In the genomic region with DNA sequence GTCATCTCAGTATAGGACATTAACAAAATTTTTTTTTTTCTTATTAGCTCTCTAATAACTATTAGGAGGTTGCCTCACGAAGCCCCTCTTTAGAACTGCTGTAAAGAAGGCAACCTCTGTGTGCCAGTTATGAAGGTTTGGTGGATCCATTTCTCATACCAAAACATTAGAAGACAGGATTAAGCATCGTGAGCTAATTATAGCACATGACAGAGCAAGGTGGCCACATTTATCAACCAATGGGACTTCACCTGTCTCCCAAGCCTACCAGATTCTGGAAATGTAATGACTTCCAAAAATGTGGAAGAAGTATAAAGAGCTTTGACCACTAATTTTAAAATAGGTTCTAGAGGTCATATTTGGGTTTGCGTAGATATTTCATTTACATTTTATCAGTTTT, we compare ENCODE assay signal across 20 cellular contexts.
A peak's percentile ranks its signal among the peaks of the same experiment; 100 is the strongest.
DNase-seq lines count a peak whose midpoint lies in the region; TF ChIP-seq lines count a peak whose summit lies in the region.
"Had no signal": no experiment of that assay in that cellular context is flagged by ENCODE, and none has a peak within 500 bp of the region (broad histone marks: within the 10 kb centered on the region; RNA-seq: fewer than 3 reads in every experiment).

No MANE protein-coding gene starts in this region.

- DNase-seq in ascending aorta (ENCODE audit: low spot score in 2 of 2) (no peak), myocyte (ENCODE audit: low read depth) (peak; percentile 24), tibial artery (no peak), cardiac septum (ENCODE audit: low spot score) (no peak), osteoblast (ENCODE audit: insufficient read length, low spot score, missing footprints) (no peak)
- DNase-seq in stimulated activated CD4-positive, alpha-beta T cell treated with anti-CD3 and anti-CD28 coated beads, Interleukin-12 subunit alpha, Interleukin-12 subunit beta, amount 100 ng/mL, for 4 hours, result no peak
- DNase-seq: 8988T; ACHN; AML-193; C1 segment of cervical spinal cord; CD8-positive, alpha-beta memory T cell; DMS 273 treated with DMSO at 0.1 percent for 48 hours; DMS79; EL; GDM1; H9 had no signal

- H3K4me2 ChIP-seq in osteoblast (ENCODE audit: insufficient read depth, low read length), result no peak overlapping the region
- H3K4me2 ChIP-seq: A549, GM23338 had no signal

- H3K27ac ChIP-seq in ascending aorta, result peak overlapping the region; percentile 85 to 89
- H3K27ac ChIP-seq in skeletal muscle tissue (ENCODE audit: low read depth, low read length), result peak overlapping the region; percentile 37
- H3K27ac ChIP-seq in tibial artery, result peak overlapping the region; percentile 85 to 87
- H3K27ac ChIP-seq in osteoblast (ENCODE audit: low read depth, low read length), result no peak overlapping the region
- H3K27ac ChIP-seq: A549 had no signal

- intact Hi-C loops in ascending aorta (cut with DNase I), result loop anchor here (5.0 to 10.0 kb wide), 4 partner anchors 35 to 1403 kb away; a partner anchor contains a TSS
- intact Hi-C loops in tibial artery (cut with DNase I; ENCODE audit: low total_unique reads), result loop anchor here (10.0 kb wide), 1 partner anchor 107 kb away; a partner anchor contains a TSS
- intact Hi-C loops in cardiac septum (cut with DNase I), result no loop called here

- peaks cover 9 to 70% of the 10 kb centered on the region in 2 donors for H3K4me1 ChIP-seq in ascending aorta
- H3K4me1 ChIP-seq in skeletal muscle tissue (ENCODE audit: control insufficient read depth in 3 of 3, insufficient read depth in 3 of 3, low read length in 3 of 3), result peaks cover 22 to 38% (median 24%) of the 10 kb centered on the region in 3 donors
- peaks cover 0 to 97% (median 70%) of the 10 kb centered on the region in 4 donors for H3K4me1 ChIP-seq in tibial artery
- H3K4me1 ChIP-seq in osteoblast (ENCODE audit: insufficient read depth, low read length), result peaks cover 22% of the 10 kb centered on the region
- H3K4me1 ChIP-seq: A549 had no signal

- H3K79me2 ChIP-seq in osteoblast (ENCODE audit: insufficient read depth, low read length), result peaks cover 2% of the 10 kb centered on the region

- no peaks in the 10 kb centered on the region for H3K27me3 ChIP-seq in ascending aorta
- no peaks in the 10 kb centered on the region for H3K27me3 ChIP-seq in skeletal muscle tissue (ENCODE audit: control insufficient read depth in 3 of 3, insufficient read depth in 3 of 3, low read length in 3 of 3)
- H3K27me3 ChIP-seq in tibial artery, result no peaks in the 10 kb centered on the region
- no peaks in the 10 kb centered on the region for H3K27me3 ChIP-seq in osteoblast (ENCODE audit: insufficient read depth, low read length)

- no peaks in the 10 kb centered on the region for H3K9me3 ChIP-seq in ascending aorta
- no peaks in the 10 kb centered on the region for H3K9me3 ChIP-seq in skeletal muscle tissue (ENCODE audit: control insufficient read depth in 3 of 3, low read length in 3 of 3)
- no peaks in the 10 kb centered on the region for H3K9me3 ChIP-seq in tibial artery
- H3K9me3 ChIP-seq in osteoblast (ENCODE audit: low read depth, low read length), result no peaks in the 10 kb centered on the region
- H3K9me3 ChIP-seq: A549 had no signal

- H3K4me3 ChIP-seq in ascending aorta (no peak overlapping the region), skeletal muscle tissue (ENCODE audit: low read length in 3 of 3) (no peak overlapping the region), tibial artery (no peak overlapping the region), osteoblast (ENCODE audit: insufficient read depth, low read length) (no peak overlapping the region)
- H3K4me3 ChIP-seq: A549, GM12878, GM23338 had no signal

- TF ChIP-seq CTCF in ascending aorta (IDR thresholded peaks at IDR 0.05) (no peak), tibial artery (IDR thresholded peaks at IDR 0.05) (no peak), osteoblast (IDR thresholded peaks at IDR 0.05; ENCODE audit: extremely low read depth, low read depth, low read length) (no peak)

- H4K20me1 ChIP-seq in osteoblast (ENCODE audit: insufficient read depth, low read length), result no peaks in the 10 kb centered on the region

- H3K9ac ChIP-seq in skeletal muscle tissue (ENCODE audit: low read depth in 1 of 3, low read length in 3 of 3), result no peak overlapping the region

- H3K36me3 ChIP-seq in ascending aorta, result no peaks in the 10 kb centered on the region
- peaks cover 25 to 45% (median 40%) of the 10 kb centered on the region in 3 donors for H3K36me3 ChIP-seq in skeletal muscle tissue (ENCODE audit: control insufficient read depth in 3 of 3, insufficient read depth in 3 of 3, low read length in 3 of 3)
- H3K36me3 ChIP-seq in tibial artery, result peaks cover 0 to 23% (median 13%) of the 10 kb centered on the region in 3 donors
- H3K36me3 ChIP-seq in osteoblast (ENCODE audit: insufficient read depth, low read length), result peaks cover 36% of the 10 kb centered on the region

- H2AFZ ChIP-seq in osteoblast (ENCODE audit: low read length), result no peak overlapping the region
- H2AFZ ChIP-seq: GM23338 had no signal
